ENCODE assay signal across 1 cellular context in genomic region chr2:237431856-237432255, GRCh38.
TF ChIP-seq lines count a peak whose summit lies in the region.

No MANE protein-coding gene starts in this region.

TF ChIP-seq in IMR-90, 13 proteins besides CTCF, POLR2A, EP300 and RAD21:
- TF ChIP-seq CHD1 (IDR thresholded peaks at IDR 0.05; ENCODE audit: low read depth, low read length) (no peak), BHLHE40 (IDR thresholded peaks at IDR 0.05; ENCODE audit: low read depth, low read length) (no peak), FOS (IDR thresholded peaks at IDR 0.05; ENCODE audit: low read depth, low read length) (no peak), ELK1 (IDR thresholded peaks at IDR 0.05; ENCODE audit: borderline replicate concordance, low read depth, low read length) (no peak), MXI1 (IDR thresholded peaks at IDR 0.05; ENCODE audit: borderline replicate concordance, low read depth, low read length) (no peak), SMC3 (IDR thresholded peaks at IDR 0.05; ENCODE audit: low read depth, low read length) (no peak), RCOR1 (IDR thresholded peaks at IDR 0.05; ENCODE audit: insufficient replicate concordance, low read length) (no peak), MAZ (IDR thresholded peaks at IDR 0.05; ENCODE audit: borderline replicate concordance, low read depth, low read length) (no peak), CEBPB (IDR thresholded peaks at IDR 0.05; ENCODE audit: low read depth, low read length) (no peak), USF2 (IDR thresholded peaks at IDR 0.05; ENCODE audit: low read depth, low read length) (no peak), RFX5 (IDR thresholded peaks at IDR 0.05; ENCODE audit: low read depth, low read length) (no peak), MAFK (IDR thresholded peaks at IDR 0.05; ENCODE audit: low read depth, low read length) (no peak), NFE2L2 (IDR thresholded peaks at IDR 0.05; ENCODE audit: low read depth, low read length) (no peak)
